In the genomic region with DNA sequence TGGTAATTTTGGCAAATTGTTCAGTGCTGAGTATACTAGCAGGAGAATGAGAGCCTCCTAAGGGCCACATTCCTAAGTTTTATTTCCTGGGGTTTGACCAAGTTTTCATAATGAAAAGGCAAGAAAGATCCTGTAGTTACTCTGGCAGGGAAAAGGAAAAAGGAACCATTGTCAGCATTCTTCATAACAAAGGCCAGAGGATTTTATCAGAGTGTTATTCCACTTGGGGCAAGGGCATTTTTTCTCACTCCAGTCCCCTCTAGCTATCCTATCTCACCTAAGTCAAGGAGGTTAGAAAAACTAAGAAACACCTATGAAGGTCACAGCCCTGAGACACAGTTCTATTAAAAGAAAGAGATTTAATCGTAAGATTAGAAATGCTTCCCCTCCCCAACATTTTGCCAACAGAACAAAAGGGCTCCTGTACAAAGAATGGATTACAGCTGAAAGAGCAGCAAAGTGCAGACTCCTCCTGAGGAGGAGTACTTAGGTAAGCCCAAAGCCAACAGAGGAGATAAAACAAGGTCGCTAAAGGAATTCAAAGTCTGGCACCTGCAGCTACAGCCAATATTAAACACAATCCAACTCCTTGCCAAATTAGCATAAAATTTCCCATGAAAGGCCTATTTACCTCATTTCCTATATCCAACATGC, we compare ENCODE assay signal across 1 cellular context.
TF ChIP-seq lines count a peak whose summit lies in the region.

No MANE protein-coding gene starts in this region.

TF ChIP-seq in GM23338, 12 proteins besides CTCF, POLR2A, EP300 and RAD21 (continued from another document):
- TF ChIP-seq, protein P1, sequence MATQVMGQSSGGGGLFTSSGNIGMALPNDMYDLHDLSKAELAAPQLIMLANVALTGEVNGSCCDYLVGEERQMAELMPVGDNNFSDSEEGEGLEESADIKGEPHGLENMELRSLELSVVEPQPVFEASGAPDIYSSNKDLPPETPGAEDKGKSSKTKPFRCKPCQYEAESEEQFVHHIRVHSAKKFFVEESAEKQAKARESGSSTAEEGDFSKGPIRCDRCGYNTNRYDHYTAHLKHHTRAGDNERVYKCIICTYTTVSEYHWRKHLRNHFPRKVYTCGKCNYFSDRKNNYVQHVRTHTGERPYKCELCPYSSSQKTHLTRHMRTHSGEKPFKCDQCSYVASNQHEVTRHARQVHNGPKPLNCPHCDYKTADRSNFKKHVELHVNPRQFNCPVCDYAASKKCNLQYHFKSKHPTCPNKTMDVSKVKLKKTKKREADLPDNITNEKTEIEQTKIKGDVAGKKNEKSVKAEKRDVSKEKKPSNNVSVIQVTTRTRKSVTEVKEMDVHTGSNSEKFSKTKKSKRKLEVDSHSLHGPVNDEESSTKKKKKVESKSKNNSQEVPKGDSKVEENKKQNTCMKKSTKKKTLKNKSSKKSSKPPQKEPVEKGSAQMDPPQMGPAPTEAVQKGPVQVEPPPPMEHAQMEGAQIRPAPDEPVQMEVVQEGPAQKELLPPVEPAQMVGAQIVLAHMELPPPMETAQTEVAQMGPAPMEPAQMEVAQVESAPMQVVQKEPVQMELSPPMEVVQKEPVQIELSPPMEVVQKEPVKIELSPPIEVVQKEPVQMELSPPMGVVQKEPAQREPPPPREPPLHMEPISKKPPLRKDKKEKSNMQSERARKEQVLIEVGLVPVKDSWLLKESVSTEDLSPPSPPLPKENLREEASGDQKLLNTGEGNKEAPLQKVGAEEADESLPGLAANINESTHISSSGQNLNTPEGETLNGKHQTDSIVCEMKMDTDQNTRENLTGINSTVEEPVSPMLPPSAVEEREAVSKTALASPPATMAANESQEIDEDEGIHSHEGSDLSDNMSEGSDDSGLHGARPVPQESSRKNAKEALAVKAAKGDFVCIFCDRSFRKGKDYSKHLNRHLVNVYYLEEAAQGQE (IDR thresholded peaks at IDR 0.05; ENCODE audit: unreplicated experiment) = no peak
- TF ChIP-seq ZNF331 (CRISPR knock-in tag; IDR thresholded peaks at IDR 0.05; ENCODE audit: low read depth) (no peak), ZNF114 (CRISPR knock-in tag; IDR thresholded peaks at IDR 0.05) (no peak)
TF ChIP-seq in GM23338: peak in this region for 0.
